ENCODE assay signal across 10 cellular contexts in genomic region chr6:37142047-37142614, GRCh38. TPM values are rescaled to one million over a fixed set of nuclear protein-coding genes. Genes with fewer than 3 reads are reported as not detected.
DNase-seq lines count a peak whose midpoint lies in the region; ATAC-seq, FAIRE-seq and TF ChIP-seq lines count a peak whose summit lies in the region.
"Had no signal": no experiment of that assay in that cellular context is flagged by ENCODE, and none has a peak within 500 bp of the region (broad histone marks: within the 10 kb centered on the region; RNA-seq: fewer than 3 reads in every experiment).

No MANE protein-coding gene starts in this region.

- peaks cover 15% of the 10 kb centered on the region for H3K4me1 ChIP-seq in OCI-LY7 (ENCODE audit: insufficient read depth, low read length, poor library complexity, severe bottlenecking)
- H3K4me1 ChIP-seq in H1 (replicated peaks in 1 of 4; ENCODE audit: control insufficient read depth in 3 of 4, insufficient read depth in 4 of 4, low read length in 3 of 4): peaks cover 6 to 28% (median 24%) of the 10 kb centered on the region in 4 experiments
- peaks cover 0 to 57% (median 39%) of the 10 kb centered on the region in 4 donors for H3K4me1 ChIP-seq in sigmoid colon

- H3K4me2 ChIP-seq in OCI-LY7 (ENCODE audit: low read length): peak overlapping the region; percentile 21; the same call in 1 of the 2 replicates
- peak overlapping the region; percentile 61 to 95 for H3K4me2 ChIP-seq in H1 (ENCODE audit: insufficient read depth in 1 of 2, low read depth in 2 of 2, low read length in 2 of 2)

- no peak overlapping the region for H3K4me3 ChIP-seq in OCI-LY7 (ENCODE audit: low read depth, low read length, poor library complexity, severe bottlenecking)
- H3K4me3 ChIP-seq in H1 (ENCODE audit: extremely low read depth in 1 of 4, insufficient read depth in 2 of 4, low read depth in 3 of 4, low read length in 4 of 4): peak overlapping the region in 2 of 4 experiments; percentile 23 to 44; a peak in 6 of 8 replicates
- no peak overlapping the region for H3K4me3 ChIP-seq in sigmoid colon

- H3K36me3 ChIP-seq in OCI-LY7 (ENCODE audit: insufficient read depth, low read length) (no peaks in the 10 kb centered on the region), H1 (ENCODE audit: control insufficient read depth in 2 of 4, insufficient read depth in 4 of 4, low read length in 3 of 4) (no peaks in the 10 kb centered on the region), sigmoid colon (no peaks in the 10 kb centered on the region)

- H4K91ac ChIP-seq in H1 (replicated peaks; ENCODE audit: insufficient read length, low read length): peak overlapping the region; percentile 91

- H3K79me2 ChIP-seq in OCI-LY7 (ENCODE audit: insufficient read depth, low read depth, low read length) (no peaks in the 10 kb centered on the region), H1 (ENCODE audit: control insufficient read depth in 1 of 2, insufficient read depth in 2 of 2, low read length in 2 of 2) (peaks cover 0 to under 1% of the 10 kb centered on the region in 2 experiments; a peak in 1 of 4 replicates)

- peak overlapping the region; percentile 95 for H2BK5ac ChIP-seq in H1 (ENCODE audit: low read depth, low read length)

- intact Hi-C loops in OCI-LY7 (cut with micrococcal nuclease; ENCODE audit: unreplicated experiment): no loop called here
- intact Hi-C loops in sigmoid colon (cut with DNase I): no loop called here

- ATAC-seq in HG02870 (IDR thresholded peaks at IDR 0.05; ENCODE audit: unreplicated experiment): no peak
- ATAC-seq: left ventricle myocardium superior had no signal

- FAIRE-seq in GM12892 (lab: Jason Lieb, UNC) (peak; percentile 42), H1 (lab: Jason Lieb, UNC) (no peak)

- POLR2A ChIA-PET in OCI-LY7 (lab: Charles Lee) (interaction anchor here (0.7 to 1.2 kb wide), 2 partner anchors 10 to 633 kb away, joined by 4 to 8 read pairs; no protein-coding TSS in a partner anchor), H1 (lab: Charles Lee; ENCODE audit: partially characterized antibody) (interaction anchor here (0.6 to 39.1 kb wide), 12 partner anchors 8 to 156 kb away, joined by 3 to 1024 read pairs (median 6); partner anchors contain the start of genes MTCH1 and PIM1)

- DNase-seq in GM12892 (ENCODE audit: insufficient read length): no peak
- DNase-seq in OCI-LY7 (ENCODE audit: low spot score): no peak
- no peak for DNase-seq in H1 (ENCODE audit: low read depth in 1 of 2, low spot score in 2 of 2)
- DNase-seq in sigmoid colon: no peak
- DNase-seq in globus pallidus (ENCODE audit: low spot score): no peak
- DNase-seq in GOT3 (lab: John Stamatoyannopoulos, UW): no peak
- DNase-seq: GDM1; left ventricle myocardium superior; stimulated activated naive CD4-positive, alpha-beta T cell treated with Interleukin-2 at 50 U/mL for 16 hours had no signal

- H3K9ac ChIP-seq in H1 (replicated peaks in 1 of 4; ENCODE audit: extremely low read depth in 1 of 4, low read depth in 3 of 4, low read length in 3 of 4): peak overlapping the region in 2 of 4 experiments; percentile 3 to 42; a peak in 2 of 7 replicates

- H3K27me3 ChIP-seq in H1 (replicated peaks in 1 of 4; ENCODE audit: control insufficient read depth in 3 of 4, extremely low read depth in 1 of 4, insufficient read depth in 3 of 4, low read length in 3 of 4) (no peaks in the 10 kb centered on the region), sigmoid colon (no peaks in the 10 kb centered on the region)

- peak overlapping the region; percentile 71 for H2AFZ ChIP-seq in OCI-LY7 (ENCODE audit: low read length)
- H2AFZ ChIP-seq in H1 (ENCODE audit: low read length): no peak overlapping the region

- CTCF ChIA-PET in OCI-LY7 (lab: Charles Lee; ENCODE audit: unreplicated experiment): interaction anchor here (0.8 kb wide), 1 partner anchor 12 kb away, joined by 3 read pairs; no protein-coding TSS in a partner anchor
- CTCF ChIA-PET in H1 (lab: Charles Lee; ENCODE audit: partially characterized antibody): interaction anchor here (0.6 to 9.0 kb wide), 16 partner anchors 11 to 349 kb away, joined by 3 to 59 read pairs (median 4); partner anchors contain the start of gene PIM1

- no peaks in the 10 kb centered on the region for H3K9me2 ChIP-seq in OCI-LY7 (ENCODE audit: insufficient read depth, low read length)

- TF ChIP-seq CTCF in OCI-LY7 (conservative IDR thresholded peaks at IDR 0.05; ENCODE audit: low read length) (no peak), H1 (IDR thresholded peaks at IDR 0.05; ENCODE audit: control extremely low read depth in 1 of 3, insufficient read depth in 1 of 3, low read depth in 1 of 3, low read length in 3 of 3) (no peak), sigmoid colon (IDR thresholded peaks at IDR 0.05) (no peak)

- peak overlapping the region; percentile 72 for H3K18ac ChIP-seq in H1 (ENCODE audit: extremely low read depth, low read length)

- H3K27ac ChIP-seq in OCI-LY7 (ENCODE audit: low read depth, low read length, poor library complexity, severe bottlenecking) (no peak overlapping the region), H1 (ENCODE audit: low read depth, low read length) (peak overlapping the region; percentile 59; the same call in 1 of the 2 replicates), sigmoid colon (peak overlapping the region; percentile 69 to 97 (median 83))

- H2BK12ac ChIP-seq in H1 (ENCODE audit: low read depth, low read length): peak overlapping the region; percentile 40; the same call in 1 of the 2 replicates

- no TSS peak for BruUV-seq in OCI-LY7 (replicated peaks; lab: Mats Ljungman, UMichigan)

- WGBS in H1 (ENCODE audit: extremely low coverage in 1 of 2, insufficient coverage in 1 of 2, insufficient read length in 1 of 2, insufficient replicate concordance in 2 of 2, low coverage in 1 of 2, low lambda C conversion rate in 2 of 2, missing lambda C conversion rate in 1 of 2), 2 experiments: 7% methylated on average over 4 of the region's 4 CpGs; no CpG with 5 or more reads in 1 of the 2 experiments
- 72 to 78% methylated on average over 4 of the region's 4 CpGs for WGBS in sigmoid colon, 2 donors

- peak overlapping the region; percentile 76; the same call in 1 of the 2 replicates for H2BK20ac ChIP-seq in H1 (ENCODE audit: low read length)

- H3K23me2 ChIP-seq in H1 (ENCODE audit: low read depth, low read length): peaks cover 5% of the 10 kb centered on the region

- no peak overlapping the region for H2BK15ac ChIP-seq in H1 (ENCODE audit: low read length)

- H2BK120ac ChIP-seq in H1 (replicated peaks; ENCODE audit: low read depth, low read length): peak overlapping the region; percentile 93

- peak overlapping the region; percentile 25 for H3K56ac ChIP-seq in H1 (replicated peaks; ENCODE audit: insufficient read length, low read depth, low read length)

- H4K5ac ChIP-seq in H1 (ENCODE audit: insufficient read length, low read depth, low read length): peak overlapping the region; percentile 70

- H3K9me3 ChIP-seq in OCI-LY7 (ENCODE audit: low read length) (no peaks in the 10 kb centered on the region), H1 (ENCODE audit: insufficient read depth in 2 of 2, low read depth in 1 of 2, low read length in 1 of 2) (no peaks in the 10 kb centered on the region), sigmoid colon (no peaks in the 10 kb centered on the region)

- no peak overlapping the region for H4K8ac ChIP-seq in H1 (ENCODE audit: extremely low read depth, insufficient read depth, low read length)

- no peak for TF ChIP-seq RAD21 in H1 (IDR thresholded peaks at IDR 0.05 in 1 of 2, conservative IDR thresholded peaks at IDR 0.05 in 1 of 2; ENCODE audit: low read depth in 2 of 2, low read length in 2 of 2)

- H3K79me1 ChIP-seq in H1 (ENCODE audit: low read depth, low read length): no peaks in the 10 kb centered on the region

- TF ChIP-seq EP300 in H1 (IDR thresholded peaks at IDR 0.05; ENCODE audit: borderline replicate concordance in 1 of 2, low read depth in 2 of 2, low read length in 2 of 2) (no peak), sigmoid colon (IDR thresholded peaks at IDR 0.05) (no peak)

- H4K20me1 ChIP-seq in OCI-LY7 (ENCODE audit: insufficient read depth, low read length): no peaks in the 10 kb centered on the region
- no peaks in the 10 kb centered on the region for H4K20me1 ChIP-seq in H1 (replicated peaks in 1 of 2; ENCODE audit: control insufficient read depth in 1 of 2, insufficient read depth in 2 of 2, low read length in 2 of 2)

- H2AK5ac ChIP-seq in H1 (ENCODE audit: low read depth, low read length): peak overlapping the region; percentile 88

- TF ChIP-seq POLR2A in GM12892 (IDR thresholded peaks at IDR 0.05; ENCODE audit: low read depth, low read length) (no peak), H1 (IDR thresholded peaks at IDR 0.05; ENCODE audit: control extremely low read depth in 1 of 2, low read depth in 2 of 2, low read length in 2 of 2) (no peak), sigmoid colon (IDR thresholded peaks at IDR 0.05) (no peak)

- H3K23ac ChIP-seq in H1 (ENCODE audit: insufficient read length): no peak overlapping the region

- peak overlapping the region; percentile 45 for H3K4ac ChIP-seq in H1 (replicated peaks; ENCODE audit: insufficient read length, low read depth, low read length)

- no peak overlapping the region for H3K14ac ChIP-seq in H1 (ENCODE audit: insufficient read length)

TF ChIP-seq in H1, 55 proteins besides CTCF, POLR2A, EP300 and RAD21 (continues in another document):
- TF ChIP-seq CTBP2 (IDR thresholded peaks at IDR 0.05; ENCODE audit: borderline replicate concordance, insufficient read depth, insufficient read length, low read length) (no peak), TAF1 (IDR thresholded peaks at IDR 0.05; ENCODE audit: low read depth, low read length) (no peak), JUND (IDR thresholded peaks at IDR 0.05; ENCODE audit: low read length) (no peak), CREB1 (IDR thresholded peaks at IDR 0.05) (no peak)

RNA-seq across cellular contexts. Expression of gene PIM1, which starts 27.8 kb away (rescaled TPM):
- 8.3 TPM for polyA plus RNA-seq in GM12892 (2012; ENCODE audit: missing spikeins)
- total RNA-seq in OCI-LY7 (2014; rRNA removed; shearing (Covaris generic)): 27.4 and 31.4 TPM in 2 replicates
- total RNA-seq in OCI-LY7 (2022) (24.7 and 35.8 TPM in 2 replicates), sigmoid colon (100 to 1,000 TPM in 1 of 4 donors, 10 to 100 TPM in 3; 17.1 to 103 (median 30.5) TPM)
- 94.1 and 94.9 TPM in 2 replicates for total RNA-seq in H1 (2021; fragmentation: NEBNext Ultra II Directional; extraction: Animal tissue kit (Norgen Biotek cat#: 25700))
- polyA plus RNA-seq in H1 (2011; rRNA removed) (25.5 and 42.7 TPM in 2 replicates), sigmoid colon (10 to 100 TPM; 29.4 to 43.2 (median 40.2) TPM)
- polyA plus RNA-seq in H1 (2011; cell fraction: cytosol; rRNA removed): 37.3 TPM
- polyA plus RNA-seq in H1 (2011; cell fraction: nucleus; rRNA removed): 72.2 TPM
- 46.3 to 53.0 TPM (median 51.3 TPM) in 4 replicates for polyA plus RNA-seq in H1 (2012, experiment 1 of 2)
- 57.3 TPM for polyA plus RNA-seq in H1 (2012, experiment 2 of 2)
- polyA plus RNA-seq in H1 (2013, experiment 1 of 2): 57.8 TPM
- polyA plus RNA-seq in H1 (2013, experiment 2 of 2): 62.4 TPM
- 39.5 and 58.4 TPM in 2 replicates for polyA minus RNA-seq in H1 (2011; rRNA and poly(A)+ RNA removed)
- polyA minus RNA-seq in H1 (2011; cell fraction: cytosol; rRNA and poly(A)+ RNA removed): 29.6 TPM
- polyA minus RNA-seq in H1 (2011; cell fraction: nucleus; rRNA and poly(A)+ RNA removed): 30.4 TPM
